Comparison of ENCODE assay signal across 8 cellular contexts in genomic region chr5:94618493-94619328, GRCh38. TPM values are rescaled to one million over a fixed set of nuclear protein-coding genes. Genes with fewer than 3 reads are reported as not detected.
DNase-seq lines count a peak whose midpoint lies in the region; ATAC-seq and TF ChIP-seq lines count a peak whose summit lies in the region.

Gene KIAA0825, minus strand, starts transcription at chr5:94618604. Its CDS starts 81,478 bp downstream, at chr5:94537126.
Gene SLF1, plus strand, starts transcription at chr5:94618669. Its CDS starts 10,142 bp downstream, at chr5:94628811.

- TF ChIP-seq CTCF in right lobe of liver (IDR thresholded peaks at IDR 0.05) = no peak

- intact Hi-C loops in right lobe of liver (cut with DNase I) = no loop called here

- ATAC-seq in GM19351 (IDR thresholded peaks at IDR 0.05; ENCODE audit: unreplicated experiment) = peak; percentile 95
- peak; percentile 96 for ATAC-seq in HG03520 (IDR thresholded peaks at IDR 0.05; ENCODE audit: unreplicated experiment)
- peak; percentile 98 to 99 (median 98) for ATAC-seq in right lobe of liver

- no peaks in the 10 kb centered on the region for H3K36me3 ChIP-seq in right lobe of liver

- no peaks in the 10 kb centered on the region for H3K27me3 ChIP-seq in right lobe of liver

- peak within 1 kb of the TSS; percentile 79 to 90 (median 80) for H3K4me3 ChIP-seq in right lobe of liver

- peak within 1 kb of the TSS; percentile 64 to 66 (median 65) for H3K27ac ChIP-seq in right lobe of liver

- peak; percentile 3 to 92 (median 86) for DNase-seq in C1 segment of cervical spinal cord (lab: John Stamatoyannopoulos, UW)
- DNase-seq in NCI-H748 (lab: John Stamatoyannopoulos, UW; ENCODE audit: unreplicated experiment) = peak; percentile 94
- peak; percentile 78 for DNase-seq in activated CD4-positive, alpha-beta T cell treated with anti-CD3 and anti-CD28 coated beads, Interleukin-2, amount 50 U/mL, for 4 hours
- DNase-seq in dermis microvascular lymphatic vessel endothelial cell (ENCODE audit: low read depth in 2 of 2) = peak; percentile 72 to 90
- peak; percentile 92 to 94 (median 94) for DNase-seq in right lobe of liver
- peak; percentile 90 for DNase-seq in stimulated activated CD4-positive, alpha-beta T cell treated with anti-CD3 and anti-CD28 coated beads, Interleukin-4, amount 100 ng/mL, for 24 hours

- TF ChIP-seq POLR2A in right lobe of liver (IDR thresholded peaks at IDR 0.05) = peak; percentile 61

- H3K9me3 ChIP-seq in right lobe of liver = no peaks in the 10 kb centered on the region

- H3K4me1 ChIP-seq in right lobe of liver = peaks cover 0 to 18% (median 3%) of the 10 kb centered on the region in 4 donors

- WGBS in right lobe of liver (ENCODE audit: insufficient coverage, low coverage, low lambda C conversion rate, missing lambda C conversion rate) = 0% methylated on average over 28 of the region's 63 CpGs

RNA-seq across cellular contexts. Expression of gene KIAA0825, which starts in this region (rescaled TPM):
- total RNA-seq in dermis microvascular lymphatic vessel endothelial cell (0.90 and 1.4 TPM in 2 replicates), right lobe of liver (1 to 10 TPM in 5 of 6 experiments, under 1 TPM in 1; 0.86 to 3.2 (median 1.7) TPM)

RNA-seq across cellular contexts. Expression of gene SLF1, which starts in this region (rescaled TPM):
- total RNA-seq in dermis microvascular lymphatic vessel endothelial cell = 4.3 and 6.9 TPM in 2 replicates
- 1 to 10 TPM in 5 of 6 experiments, under 1 TPM in 1; 0.80 to 3.3 (median 2.4) TPM for total RNA-seq in right lobe of liver

Comparison
In these comparisons a context has a peak if more than half of its experiments do, and no peak if none do; other contexts are left out.
1. Peak in every context shown above with its lines: DNase-seq, ATAC-seq, H3K4me3 ChIP-seq and H3K27ac ChIP-seq.